In genomic region chr15:78065973-78066946, GRCh38 we compare ENCODE assay signal across 9 cellular contexts. TPM values are rescaled to one million over a fixed set of nuclear protein-coding genes. Genes with fewer than 3 reads are reported as not detected.
DNase-seq lines count a peak whose midpoint lies in the region; ATAC-seq and TF ChIP-seq lines count a peak whose summit lies in the region.
"Had no signal": no experiment of that assay in that cellular context is flagged by ENCODE, and none has a peak within 500 bp of the region (broad histone marks: within the 10 kb centered on the region; RNA-seq: fewer than 3 reads in every experiment).

No MANE protein-coding gene starts in this region.

- POLR2A ChIA-PET in PC-3 (lab: Charles Lee; ENCODE audit: unreplicated experiment), result no interaction called here

- no peaks in the 10 kb centered on the region for H3K36me3 ChIP-seq in lower lobe of right lung
- no peaks in the 10 kb centered on the region for H3K36me3 ChIP-seq in PC-3 (ENCODE audit: low read depth, low read length)

- no peaks in the 10 kb centered on the region for H3K9me3 ChIP-seq in lower lobe of right lung
- H3K9me3 ChIP-seq in PC-3 (ENCODE audit: low read length), result no peaks in the 10 kb centered on the region

- H3K9ac ChIP-seq in PC-3 (ENCODE audit: low read length), result no peak overlapping the region

- ATAC-seq in GM21737 (IDR thresholded peaks at IDR 0.05; ENCODE audit: unreplicated experiment) (peak; percentile 38), lower lobe of right lung (no peak), PC-3 (no peak)

- H2AFZ ChIP-seq in PC-3 (ENCODE audit: low read length), result no peak overlapping the region

- intact Hi-C loops in lower lobe of right lung (cut with DNase I) (no loop called here), posterior vena cava (cut with DNase I) (loop anchor here in 1 of 2 donors (5.0 kb wide), 1 partner anchor 49 kb away; no protein-coding TSS in a partner anchor), PC-3 (cut with micrococcal nuclease) (no loop called here)

- no peaks in the 10 kb centered on the region for H3K9me2 ChIP-seq in PC-3 (replicated peaks; ENCODE audit: low read length)

- no peaks in the 10 kb centered on the region for H4K20me1 ChIP-seq in PC-3 (ENCODE audit: low read length)

- peak overlapping the region; percentile 0 for H3K4me3 ChIP-seq in lower lobe of right lung
- H3K4me3 ChIP-seq in PC-3 (ENCODE audit: low read length), result no peak overlapping the region

- peaks cover 93% of the 10 kb centered on the region for H3K79me2 ChIP-seq in PC-3 (ENCODE audit: low read length)

- H3K27ac ChIP-seq in lower lobe of right lung, result peak overlapping the region; percentile 86
- H3K27ac ChIP-seq in PC-3 (ENCODE audit: low read length), result no peak overlapping the region

- H3K4me2 ChIP-seq in PC-3 (ENCODE audit: low read length), result no peak overlapping the region

- H3K27me3 ChIP-seq in lower lobe of right lung (ENCODE audit: low read depth) (no peaks in the 10 kb centered on the region), PC-3 (ENCODE audit: low read length) (no peaks in the 10 kb centered on the region)

- in situ Hi-C loops in GM13977 (cut with MboI; ENCODE audit: low pct_unique_long_range_greater_than_20kb, low sequenced_read_pairs, unreplicated experiment), result no loop called here

- DNase-seq in GM13977 (ENCODE audit: low spot score), result peak; percentile 67
- DNase-seq in lower lobe of right lung, result no peak
- DNase-seq in UCSD-AML1 (lab: John Stamatoyannopoulos, UW; ENCODE audit: unreplicated experiment), result no peak
- no peak for DNase-seq in posterior vena cava (ENCODE audit: low spot score)
- DNase-seq in PC-3, result no peak
- DNase-seq in DMS53 treated with DMSO at 0.1 percent for 48 hours (lab: John Stamatoyannopoulos, UW; ENCODE audit: unreplicated experiment), result no peak

- H3F3A ChIP-seq in PC-3 (ENCODE audit: low read length, unreplicated experiment), result no peaks in the 10 kb centered on the region

- TF ChIP-seq POLR2A in Raji (IDR thresholded peaks at IDR 0.05; ENCODE audit: insufficient read depth, low read depth, low read length), result peak; percentile 40; the same call in 1 of the 2 replicates

- CTCF ChIA-PET in PC-3 (lab: Charles Lee), result no interaction called here

- no TSS peak for BruUV-seq in PC-3 (replicated peaks; lab: Mats Ljungman, UMichigan)

- no peak for TF ChIP-seq CTCF in GM13977 (IDR thresholded peaks at IDR 0.05; ENCODE audit: extremely low read depth, insufficient read depth, missing control alignments)
- TF ChIP-seq CTCF in lower lobe of right lung (IDR thresholded peaks at IDR 0.05), result no peak
- no peak for TF ChIP-seq CTCF in PC-3 (conservative IDR thresholded peaks at IDR 0.05; ENCODE audit: low read depth, low read length)

- H3K4me1 ChIP-seq in lower lobe of right lung (peaks cover 99% of the 10 kb centered on the region), PC-3 (ENCODE audit: insufficient read depth, low read length) (peaks cover 36% of the 10 kb centered on the region)

RNA-seq across cellular contexts. Expression of gene TBC1D2B, which starts 11.3 kb away (rescaled TPM):
- total RNA-seq in lower lobe of right lung (69.8 TPM), posterior vena cava (10 to 100 TPM; 46.5 to 57.9 TPM), PC-3 (2014; rRNA removed) (12.6 and 19.0 TPM in 2 replicates)

RNA-seq across cellular contexts. Expression of gene SH2D7, which starts 26.1 kb away (rescaled TPM):
- total RNA-seq in lower lobe of right lung (not detected), posterior vena cava (not detected), PC-3 (2014; rRNA removed) (not detected in 2 replicates)
- total RNA-seq: M059J had no signal
